24 cellular contexts compared by ENCODE assay signal in genomic region chr7:18041202-18041601, GRCh38. TPM values are rescaled to one million over a fixed set of nuclear protein-coding genes. Genes with fewer than 3 reads are reported as not detected.
"Had no signal": no experiment of that assay in that cellular context is flagged by ENCODE, and none has a peak within 500 bp of the region (broad histone marks: within the 10 kb centered on the region; RNA-seq: fewer than 3 reads in every experiment).

No MANE protein-coding gene starts in this region.

- H3K36me3 ChIP-seq: neural progenitor cell, spleen, tibial nerve had no signal

- H3K27ac ChIP-seq: body of pancreas, coronary artery, dorsolateral prefrontal cortex, neural progenitor cell, spleen, tibial nerve, VCaP had no signal

- H2AFZ ChIP-seq: neural progenitor cell had no signal

- H3K4me2 ChIP-seq: neural progenitor cell had no signal

- H3K27me3 ChIP-seq: body of pancreas, dorsolateral prefrontal cortex, neural progenitor cell, spleen, tibial nerve had no signal

- H3K9ac ChIP-seq: neural progenitor cell had no signal

- H3K4me1 ChIP-seq: body of pancreas, neural progenitor cell, spleen, tibial nerve had no signal

- H3K4me3 ChIP-seq: body of pancreas, coronary artery, dorsolateral prefrontal cortex, neural progenitor cell, spleen, tibial nerve had no signal

- DNase-seq: activated CD4-positive, alpha-beta T cell treated with anti-CD3 and anti-CD28 coated beads for 48 hours; activated CD4-positive, alpha-beta T cell treated with anti-CD3 and anti-CD28 coated beads, Interleukin-2, amount 50 U/mL, for 48 hours; activated CD8-positive, alpha-beta memory T cell treated with anti-CD3 and anti-CD28 coated beads for 24 hours; activated gamma-delta T cell treated with Interleukin-2 at 50 U/mL for 16 hours; activated naive CD4-positive, alpha-beta T cell treated with anti-CD3 and anti-CD28 coated beads, Interleukin-2, amount 50 U/mL, for 16 hours; amygdala; body of pancreas; cerebellar nuclear complex; dorsolateral prefrontal cortex; effector memory CD4-positive, alpha-beta T cell; head of caudate nucleus; hippocampal formation; kidney; left colon; naive thymus-derived CD8-positive, alpha-beta T cell; occipital lobe; right cardiac atrium; spleen; stimulated activated naive CD4-positive, alpha-beta T cell treated with Interleukin-2 at 50 U/mL for 16 hours had no signal

- H3K9me3 ChIP-seq: body of pancreas, spleen, tibial nerve had no signal

RNA-seq across cellular contexts. Expression of gene PRPS1L1, which starts 13.6 kb away (rescaled TPM):
- polyA plus RNA-seq: naive thymus-derived CD8-positive, alpha-beta T cell; right cardiac atrium; spleen; urinary bladder had no signal
